Comparison of ENCODE assay signal across 1 cellular context in genomic region chr15:74618841-74619596, GRCh38.
TF ChIP-seq lines count a peak whose summit lies in the region.

No MANE protein-coding gene starts in this region.

TF ChIP-seq in HEK293, 187 proteins besides CTCF, POLR2A, EP300 and RAD21 (continued from another document):
- TF ChIP-seq ZNF510 (tag by site-specific recombination; IDR thresholded peaks at IDR 0.05; ENCODE audit: insufficient replicate concordance) (no peak), WT1 (tag by site-specific recombination; IDR thresholded peaks at IDR 0.05) (no peak), ZNF292 (tag by site-specific recombination; IDR thresholded peaks at IDR 0.05; ENCODE audit: borderline replicate concordance, low read depth) (no peak), ZIC2 (tag by site-specific recombination; IDR thresholded peaks at IDR 0.05) (no peak), ZBTB49 (tag by site-specific recombination; IDR thresholded peaks at IDR 0.05; ENCODE audit: low read depth) (no peak), ZNF398 (tag by site-specific recombination; IDR thresholded peaks at IDR 0.05) (no peak), GLI4 (tag by site-specific recombination; IDR thresholded peaks at IDR 0.05) (no peak)
